ENCODE assay signal across 11 cellular contexts in genomic region chr6:22906091-22906549, GRCh38.
A peak's percentile ranks its signal among the peaks of the same experiment; 100 is the strongest.
DNase-seq lines count a peak whose midpoint lies in the region; ATAC-seq and TF ChIP-seq lines count a peak whose summit lies in the region.
"Had no signal": no experiment of that assay in that cellular context is flagged by ENCODE, and none has a peak within 500 bp of the region (broad histone marks: within the 10 kb centered on the region; RNA-seq: fewer than 3 reads in every experiment).

No MANE protein-coding gene starts in this region.

- intact Hi-C loops in lower lobe of right lung (cut with DNase I) = no loop called here

- TF ChIP-seq CTCF in BE2C (IDR thresholded peaks at IDR 0.05; ENCODE audit: low read depth, low read length) (peak; percentile 44), lower lobe of right lung (IDR thresholded peaks at IDR 0.05) (peak; percentile 20)

- DNase-seq in BE2C (no peak), M059J (ENCODE audit: low read depth) (peak; percentile 78), epidermal melanocyte (ENCODE audit: insufficient read length, low spot score) (peak; percentile 30), lower lobe of right lung (no peak), COLO668 (lab: John Stamatoyannopoulos, UW; ENCODE audit: unreplicated experiment) (no peak), amniotic stem cell (lab: John Stamatoyannopoulos, UW) (no peak)
- DNase-seq: activated CD4-positive, alpha-beta T cell treated with anti-CD3 and anti-CD28 coated beads, Interleukin-2, amount 50 U/mL, for 48 hours; NCI-H2171 treated with DMSO at 0.1 percent for 48 hours; sigmoid colon had no signal

- H3K9me3 ChIP-seq in BE2C = no peaks in the 10 kb centered on the region
- H3K9me3 ChIP-seq in lower lobe of right lung = no peaks in the 10 kb centered on the region
- H3K9me3 ChIP-seq: sigmoid colon had no signal

- ATAC-seq in lower lobe of right lung = peak; percentile 89
- ATAC-seq in HG03175 (IDR thresholded peaks at IDR 0.05; ENCODE audit: unreplicated experiment) = no peak
- ATAC-seq in GM18498 (IDR thresholded peaks at IDR 0.05; ENCODE audit: unreplicated experiment) = no peak

- no peak overlapping the region for H3K27ac ChIP-seq in lower lobe of right lung

- no peaks in the 10 kb centered on the region for H3K36me3 ChIP-seq in BE2C
- no peaks in the 10 kb centered on the region for H3K36me3 ChIP-seq in lower lobe of right lung
- H3K36me3 ChIP-seq: sigmoid colon had no signal

- no peak overlapping the region for H3K4me3 ChIP-seq in BE2C (ENCODE audit: low read depth, low read length)
- H3K4me3 ChIP-seq in lower lobe of right lung = no peak overlapping the region
- H3K4me3 ChIP-seq: sigmoid colon had no signal

- H3K4me1 ChIP-seq in BE2C = no peaks in the 10 kb centered on the region
- no peaks in the 10 kb centered on the region for H3K4me1 ChIP-seq in lower lobe of right lung

- H3K27me3 ChIP-seq in BE2C = no peaks in the 10 kb centered on the region
- no peaks in the 10 kb centered on the region for H3K27me3 ChIP-seq in lower lobe of right lung (ENCODE audit: low read depth)
- H3K27me3 ChIP-seq: sigmoid colon had no signal

Comparison
In these comparisons a context has a peak if more than half of its experiments do, and no peak if none do; other contexts are left out.
1. DNase-seq: peak in M059J (single experiment) and epidermal melanocyte (single experiment); none in BE2C (single experiment), lower lobe of right lung (single experiment), COLO668 (single experiment) and amniotic stem cell (single experiment).
2. ATAC-seq: peak in lower lobe of right lung (2 of 2); none in HG03175 (single experiment) and GM18498 (single experiment).